In genomic region chr3:141019244-141019643, GRCh38 we compare ENCODE assay signal across 21 cellular contexts. TPM values are rescaled to one million over a fixed set of nuclear protein-coding genes. Genes with fewer than 3 reads are reported as not detected.
DNase-seq lines count a peak whose midpoint lies in the region; ATAC-seq and TF ChIP-seq lines count a peak whose summit lies in the region.
"Had no signal": no experiment of that assay in that cellular context is flagged by ENCODE, and none has a peak within 500 bp of the region (broad histone marks: within the 10 kb centered on the region; RNA-seq: fewer than 3 reads in every experiment).

No MANE protein-coding gene starts in this region.

- peak overlapping the region; percentile 8 for H3K27ac Mint-ChIP-seq in activated CD8-positive, alpha-beta T cell treated with anti-CD3 and anti-CD28 coated beads, Interleukin-2, amount 10 ng/mL, durations not matched to agents 7 days and 5 days
- H3K27ac Mint-ChIP-seq in activated CD8-positive, alpha-beta T cell treated with anti-CD3 and anti-CD28 coated beads for 36 hours: no peak overlapping the region
- H3K27ac Mint-ChIP-seq in WTC11: no peak overlapping the region
- peak overlapping the region; percentile 35 to 39 for H3K27ac Mint-ChIP-seq in natural killer cell
- H3K27ac Mint-ChIP-seq: CD14-positive monocyte had no signal

- intact Hi-C loops in activated CD8-positive, alpha-beta T cell treated with anti-CD3 and anti-CD28 coated beads for 36 hours (cut with micrococcal nuclease): no loop called here
- intact Hi-C loops in natural killer cell (cut with micrococcal nuclease): no loop called here

- CTCF ChIA-PET in activated CD8-positive, alpha-beta T cell treated with anti-CD3 and anti-CD28 coated beads, Interleukin-2, amount 10 ng/mL, durations not matched to agents 7 days and 5 days (lab: Charles Lee): no interaction called here
- CTCF ChIA-PET in activated CD8-positive, alpha-beta T cell treated with anti-CD3 and anti-CD28 coated beads for 36 hours (lab: Charles Lee): interaction anchor here (1.8 kb wide), 1 partner anchor 173 kb away, joined by 3 read pairs; no protein-coding TSS in a partner anchor
- CTCF ChIA-PET in WTC11 (lab: Charles Lee): no interaction called here

- POLR2A ChIA-PET in activated CD8-positive, alpha-beta T cell treated with anti-CD3 and anti-CD28 coated beads, Interleukin-2, amount 10 ng/mL, durations not matched to agents 7 days and 5 days (lab: Charles Lee): no interaction called here
- POLR2A ChIA-PET in activated CD8-positive, alpha-beta T cell treated with anti-CD3 and anti-CD28 coated beads for 36 hours (lab: Charles Lee): no interaction called here
- POLR2A ChIA-PET in WTC11 (lab: Charles Lee): no interaction called here

- no peak overlapping the region for H3K4me3 Mint-ChIP-seq in activated CD8-positive, alpha-beta T cell treated with anti-CD3 and anti-CD28 coated beads, Interleukin-2, amount 10 ng/mL, durations not matched to agents 7 days and 5 days
- H3K4me3 Mint-ChIP-seq in activated CD8-positive, alpha-beta T cell treated with anti-CD3 and anti-CD28 coated beads for 36 hours: no peak overlapping the region
- H3K4me3 Mint-ChIP-seq in WTC11 (no peak overlapping the region), natural killer cell (no peak overlapping the region)
- H3K4me3 Mint-ChIP-seq: CD14-positive monocyte had no signal

- peaks cover 3% of the 10 kb centered on the region for H3K36me3 Mint-ChIP-seq in activated CD8-positive, alpha-beta T cell treated with anti-CD3 and anti-CD28 coated beads, Interleukin-2, amount 10 ng/mL, durations not matched to agents 7 days and 5 days (ENCODE audit: low read depth)
- H3K36me3 Mint-ChIP-seq in activated CD8-positive, alpha-beta T cell treated with anti-CD3 and anti-CD28 coated beads for 36 hours (ENCODE audit: low read depth): no peaks in the 10 kb centered on the region
- H3K36me3 Mint-ChIP-seq in WTC11 (peaks cover 5% of the 10 kb centered on the region), natural killer cell (no peaks in the 10 kb centered on the region)
- H3K36me3 Mint-ChIP-seq: CD14-positive monocyte had no signal

- H3K9me3 Mint-ChIP-seq in activated CD8-positive, alpha-beta T cell treated with anti-CD3 and anti-CD28 coated beads, Interleukin-2, amount 10 ng/mL, durations not matched to agents 7 days and 5 days (ENCODE audit: insufficient read depth): peaks cover 5% of the 10 kb centered on the region
- H3K9me3 Mint-ChIP-seq in activated CD8-positive, alpha-beta T cell treated with anti-CD3 and anti-CD28 coated beads for 36 hours: peaks cover 2% of the 10 kb centered on the region
- H3K9me3 Mint-ChIP-seq in WTC11: peaks cover 20% of the 10 kb centered on the region
- no peaks in the 10 kb centered on the region for H3K9me3 Mint-ChIP-seq in natural killer cell

- TF ChIP-seq CTCF in activated CD8-positive, alpha-beta T cell treated with anti-CD3 and anti-CD28 coated beads for 36 hours (IDR thresholded peaks at IDR 0.05): no peak
- TF ChIP-seq CTCF in WTC11 (IDR thresholded peaks at IDR 0.05): no peak
- no peak for TF ChIP-seq CTCF in natural killer cell (IDR thresholded peaks at IDR 0.05)

- no peak for ATAC-seq in activated CD8-positive, alpha-beta T cell treated with anti-CD3 and anti-CD28 coated beads, Interleukin-2, amount 10 ng/mL, durations not matched to agents 7 days and 5 days
- ATAC-seq in activated CD8-positive, alpha-beta T cell treated with anti-CD3 and anti-CD28 coated beads for 36 hours: no peak
- ATAC-seq in WTC11: peak; percentile 39
- ATAC-seq in natural killer cell: no peak
- no peak for ATAC-seq in GM21619 (IDR thresholded peaks at IDR 0.05; ENCODE audit: unreplicated experiment)
- ATAC-seq: Right ventricle myocardium inferior had no signal

- H3K4me1 Mint-ChIP-seq in activated CD8-positive, alpha-beta T cell treated with anti-CD3 and anti-CD28 coated beads, Interleukin-2, amount 10 ng/mL, durations not matched to agents 7 days and 5 days (ENCODE audit: low read depth): peaks cover 31% of the 10 kb centered on the region
- H3K4me1 Mint-ChIP-seq in activated CD8-positive, alpha-beta T cell treated with anti-CD3 and anti-CD28 coated beads for 36 hours (ENCODE audit: low read depth): peaks cover 21% of the 10 kb centered on the region
- peaks cover 4% of the 10 kb centered on the region for H3K4me1 Mint-ChIP-seq in WTC11
- peaks cover 20 to 26% of the 10 kb centered on the region in 2 donors for H3K4me1 Mint-ChIP-seq in natural killer cell

- peaks cover 15% of the 10 kb centered on the region for H3K27me3 Mint-ChIP-seq in activated CD8-positive, alpha-beta T cell treated with anti-CD3 and anti-CD28 coated beads, Interleukin-2, amount 10 ng/mL, durations not matched to agents 7 days and 5 days (ENCODE audit: low read depth)
- H3K27me3 Mint-ChIP-seq in activated CD8-positive, alpha-beta T cell treated with anti-CD3 and anti-CD28 coated beads for 36 hours: no peaks in the 10 kb centered on the region
- H3K27me3 Mint-ChIP-seq in WTC11 (ENCODE audit: low read depth): peaks cover 3% of the 10 kb centered on the region; the same call in 1 of the 2 replicates
- no peaks in the 10 kb centered on the region for H3K27me3 Mint-ChIP-seq in natural killer cell (ENCODE audit: low read depth in 2 of 2)

- DNase-seq in activated CD8-positive, alpha-beta T cell treated with anti-CD3 and anti-CD28 coated beads, Interleukin-2, amount 10 ng/mL, durations not matched to agents 7 days and 5 days: no peak
- DNase-seq in activated CD8-positive, alpha-beta T cell treated with anti-CD3 and anti-CD28 coated beads for 36 hours: no peak
- DNase-seq in WTC11 (ENCODE audit: low spot score) (peak; percentile 17), natural killer cell (no peak), medulla oblongata (ENCODE audit: extremely low spot score) (no peak), NCI-H128 (lab: John Stamatoyannopoulos, UW; ENCODE audit: unreplicated experiment) (no peak), DMS 273 treated with DMSO at 0.1 percent for 48 hours (lab: John Stamatoyannopoulos, UW) (no peak)
- DNase-seq: AML-193; GDM1; Kasumi-1; MG63; NCI-H1092 treated with DMSO at 0.1 percent for 48 hours; NCI-H2081; NCI-H2171 treated with DMSO at 0.1 percent for 48 hours; NCI-H446; NCI-H748 treated with DMSO at 0.1 percent for 48 hours; NK-92 treated with Interleukin-12 subunit alpha and Interleukin-12 subunit beta, amount 100 ng/mL, for 24 hours; SW 1271 had no signal

TF ChIP-seq in WTC11, 78 proteins besides CTCF, POLR2A, EP300 and RAD21:
- no peak for TF ChIP-seq FOXP4 (CRISPR knock-in tag; IDR thresholded peaks at IDR 0.05)
- no peak for TF ChIP-seq ZBTB21 (CRISPR knock-in tag; IDR thresholded peaks at IDR 0.05; ENCODE audit: borderline replicate concordance)

RNA-seq across cellular contexts. Expression of gene SPSB4, which starts 31.9 kb away (rescaled TPM):
- not detected for total RNA-seq in activated CD8-positive, alpha-beta T cell treated with anti-CD3 and anti-CD28 coated beads, Interleukin-2, amount 10 ng/mL, durations not matched to agents 7 days and 5 days
- total RNA-seq in activated CD8-positive, alpha-beta T cell treated with anti-CD3 and anti-CD28 coated beads for 36 hours: not detected
- total RNA-seq in WTC11 (2021) (19.4 to 19.7 TPM (median 19.6 TPM) in 3 replicates), natural killer cell (not detected)

Comparison
In these comparisons a context has a peak if more than half of its experiments do, and no peak if none do; other contexts are left out.
1. H3K27ac Mint-ChIP-seq: peak in activated CD8-positive, alpha-beta T cell treated with anti-CD3 and anti-CD28 coated beads, Interleukin-2, amount 10 ng/mL, durations not matched to agents 7 days and 5 days (single experiment) and natural killer cell (2 of 2); none in activated CD8-positive, alpha-beta T cell treated with anti-CD3 and anti-CD28 coated beads for 36 hours (single experiment) and WTC11 (single experiment).
2. RNA of gene SPSB4, which starts 31.9 kb away (total RNA-seq): 19.4 to 19.7 TPM in WTC11; not detected in activated CD8-positive, alpha-beta T cell treated with anti-CD3 and anti-CD28 coated beads, Interleukin-2, amount 10 ng/mL, durations not matched to agents 7 days and 5 days, not detected in activated CD8-positive, alpha-beta T cell treated with anti-CD3 and anti-CD28 coated beads for 36 hours and not detected in natural killer cell; every median in the first group is over 10 times any median in the second.